32 cellular contexts compared by ENCODE assay signal in genomic region chr3:151101270-151101954, GRCh38. TPM values are rescaled to one million over a fixed set of nuclear protein-coding genes. Genes with fewer than 3 reads are reported as not detected.
DNase-seq lines count a peak whose midpoint lies in the region; ATAC-seq, FAIRE-seq and TF ChIP-seq lines count a peak whose summit lies in the region.
"Had no signal": no experiment of that assay in that cellular context is flagged by ENCODE, and none has a peak within 500 bp of the region (broad histone marks: within the 10 kb centered on the region; RNA-seq: fewer than 3 reads in every experiment).

No MANE protein-coding gene starts in this region.

- no peaks in the 10 kb centered on the region for H3F3A ChIP-seq in GM23338 (replicated peaks; ENCODE audit: low read depth)

- no peak for FAIRE-seq in D721Med (lab: Jason Lieb, UNC)
- FAIRE-seq: G401.6, small intestine had no signal

- H3K27ac ChIP-seq in BLaER1 treated with 17β-estradiol and CSF1 and Interleukin-3, amounts not matched to agents 10 nM and 100 nM: no peak overlapping the region
- no peak overlapping the region for H3K27ac ChIP-seq in GM23338 (ENCODE audit: low read depth)
- H3K27ac ChIP-seq: coronary artery, esophagus squamous epithelium, thoracic aorta, vagina had no signal

- H3K27ac Mint-ChIP-seq in GM23338 (peak overlapping the region; percentile 6; the same call in 1 of the 2 replicates), mesothelial cell of epicardium (peak overlapping the region; percentile 53)
- H3K27ac Mint-ChIP-seq: activated T-helper 1 cell treated with anti-CD3 and anti-CD28 coated beads, Interleukin-12 subunit alpha, Interleukin-12 subunit beta, Interleukin-2, Interleukin-4 antibody, amounts not matched to agents 30 ng/mL and 10 ng/mL and 1 ng/mL, durations not matched to agents 14 hours and 24 hours and 36 hours; CD4-positive, CD25-positive, alpha-beta regulatory T cell; endodermal cell; memory B cell; stimulated activated naive CD8-positive, alpha-beta T cell treated with anti-CD3 and anti-CD28 coated beads, Interleukin-15, Interleukin-2, amounts not matched to agents 100 ng/mL and 50 ng/mL, for 24 hours had no signal

- H3K4me3 Mint-ChIP-seq in GM23338 (no peak overlapping the region), mesothelial cell of epicardium (peak overlapping the region; percentile 5)
- H3K4me3 Mint-ChIP-seq: activated T-helper 1 cell treated with anti-CD3 and anti-CD28 coated beads, Interleukin-12 subunit alpha, Interleukin-12 subunit beta, Interleukin-2, Interleukin-4 antibody, amounts not matched to agents 30 ng/mL and 10 ng/mL and 1 ng/mL, durations not matched to agents 14 hours and 24 hours and 36 hours; CD4-positive, CD25-positive, alpha-beta regulatory T cell; endodermal cell; memory B cell; stimulated activated naive CD8-positive, alpha-beta T cell treated with anti-CD3 and anti-CD28 coated beads, Interleukin-15, Interleukin-2, amounts not matched to agents 100 ng/mL and 50 ng/mL, for 24 hours had no signal

- peaks cover 0 to 12% (median 3%) of the 10 kb centered on the region in 10 experiments; a peak in 8 of 20 replicates for H3K4me1 ChIP-seq in BLaER1 treated with 17β-estradiol and CSF1 and Interleukin-3, amounts not matched to agents 10 nM and 100 nM
- peaks cover 37% of the 10 kb centered on the region for H3K4me1 ChIP-seq in GM23338 (ENCODE audit: insufficient read depth)
- H3K4me1 ChIP-seq: esophagus squamous epithelium, vagina had no signal

- H3K79me2 ChIP-seq in GM23338 (replicated peaks; ENCODE audit: insufficient read depth): peaks cover 98% of the 10 kb centered on the region

- DNase-seq in GM23338 (ENCODE audit: low spot score) (no peak), OCI-M1 (lab: John Stamatoyannopoulos, UW) (peak; percentile 27), mesothelial cell of epicardium (ENCODE audit: low spot score in 2 of 2, unreplicated experiment in 2 of 2) (no peak), D721Med (ENCODE audit: insufficient read length, low spot score) (no peak), GM13977 (ENCODE audit: low spot score) (no peak)
- DNase-seq in central memory CD4-positive, alpha-beta T cell: no peak
- no peak for DNase-seq in activated CD4-positive, CD25-positive, alpha-beta regulatory T cell treated with anti-CD3 and anti-CD28 coated beads, Interleukin-2, amount 50 U/mL, for 72 hours
- DNase-seq: activated CD4-positive, alpha-beta T cell treated with anti-CD3 and anti-CD28 coated beads, Interleukin-2, amount 50 U/mL, for 4 hours; activated CD4-positive, CD25-positive, alpha-beta regulatory T cell; activated CD8-positive, alpha-beta memory T cell treated with anti-CD3 and anti-CD28 coated beads, Interleukin-2, amount 50 U/mL, for 4 hours; activated naive CD4-positive, alpha-beta T cell treated with anti-CD3 and anti-CD28 coated beads, Interleukin-2, amount 50 U/mL, for 16 hours; amniotic stem cell; CD4-positive, CD25-positive, alpha-beta regulatory T cell; endodermal cell; esophagus squamous epithelium; foreskin melanocyte; HCEC 1CT; MV-4-11; NCI-H510A; NK-92 treated with Interleukin-12 subunit alpha and Interleukin-12 subunit beta, amount 100 ng/mL, for 24 hours; SHP77; small intestine; SW 1271; T1000 had no signal

- no peak overlapping the region for H3K9ac ChIP-seq in BLaER1 treated with 17β-estradiol and CSF1 and Interleukin-3, amounts not matched to agents 10 nM and 100 nM

- H3K9me3 ChIP-seq in BLaER1 treated with 17β-estradiol and CSF1 and Interleukin-3, amounts not matched to agents 10 nM and 100 nM (replicated peaks in 1 of 11): peaks cover 0 to 19% (median 10%) of the 10 kb centered on the region in 11 experiments; a peak in 10 of 22 replicates
- H3K9me3 ChIP-seq: esophagus squamous epithelium, thoracic aorta, vagina had no signal

- peaks cover 9% of the 10 kb centered on the region for H3K27me3 Mint-ChIP-seq in GM23338 (ENCODE audit: insufficient read depth, low read depth, poor library complexity)
- no peaks in the 10 kb centered on the region for H3K27me3 Mint-ChIP-seq in mesothelial cell of epicardium (ENCODE audit: low read depth)

- H3K36me3 Mint-ChIP-seq in GM23338 (ENCODE audit: low read depth): peaks cover 13% of the 10 kb centered on the region
- H3K36me3 Mint-ChIP-seq in mesothelial cell of epicardium: peaks cover 2% of the 10 kb centered on the region
- H3K36me3 Mint-ChIP-seq: CD4-positive, CD25-positive, alpha-beta regulatory T cell had no signal

- H3K9me3 Mint-ChIP-seq in GM23338: no peaks in the 10 kb centered on the region; the same call in 2 of the 3 replicates
- H3K9me3 Mint-ChIP-seq in mesothelial cell of epicardium: no peaks in the 10 kb centered on the region
- H3K9me3 Mint-ChIP-seq: activated T-helper 1 cell treated with anti-CD3 and anti-CD28 coated beads, Interleukin-12 subunit alpha, Interleukin-12 subunit beta, Interleukin-2, Interleukin-4 antibody, amounts not matched to agents 30 ng/mL and 10 ng/mL and 1 ng/mL, durations not matched to agents 14 hours and 24 hours and 36 hours; endodermal cell had no signal

- peaks cover 0 to 6% (median 0%) of the 10 kb centered on the region in 11 experiments; a peak in 1 of 22 replicates for H4K20me1 ChIP-seq in BLaER1 treated with 17β-estradiol and CSF1 and Interleukin-3, amounts not matched to agents 10 nM and 100 nM
- H4K20me1 ChIP-seq in GM23338 (replicated peaks; ENCODE audit: insufficient read depth): peaks cover 3% of the 10 kb centered on the region; the same call in 1 of the 2 replicates

- peaks cover 0 to 17% (median 0%) of the 10 kb centered on the region in 11 experiments; a peak in 2 of 22 replicates for H3K36me3 ChIP-seq in BLaER1 treated with 17β-estradiol and CSF1 and Interleukin-3, amounts not matched to agents 10 nM and 100 nM
- H3K36me3 ChIP-seq in GM23338 (ENCODE audit: insufficient read depth): no peaks in the 10 kb centered on the region
- H3K36me3 ChIP-seq: esophagus squamous epithelium, thoracic aorta, vagina had no signal

- TF ChIP-seq CTCF in GM23338 (conservative IDR thresholded peaks at IDR 0.05; ENCODE audit: low read depth in 2 of 2) (no peak), mesothelial cell of epicardium (IDR thresholded peaks at IDR 0.05; ENCODE audit: unreplicated experiment) (no peak), D721Med (IDR thresholded peaks at IDR 0.05; ENCODE audit: insufficient read depth, missing control alignments) (no peak), GM13977 (IDR thresholded peaks at IDR 0.05; ENCODE audit: extremely low read depth, insufficient read depth, missing control alignments) (no peak)

- H3K9me2 ChIP-seq in GM23338 (ENCODE audit: insufficient read depth): peaks cover 7% of the 10 kb centered on the region; the same call in 1 of the 2 replicates

- H3K4me1 Mint-ChIP-seq in GM23338 (peaks cover 27% of the 10 kb centered on the region), mesothelial cell of epicardium (peaks cover 38% of the 10 kb centered on the region)
- H3K4me1 Mint-ChIP-seq: CD4-positive, CD25-positive, alpha-beta regulatory T cell; memory B cell had no signal

- no peak for ATAC-seq in GM23338

- H2AFZ ChIP-seq in GM23338: no peak overlapping the region

- no peak overlapping the region for H3K4me3 ChIP-seq in BLaER1 treated with 17β-estradiol and CSF1 and Interleukin-3, amounts not matched to agents 10 nM and 100 nM
- H3K4me3 ChIP-seq in GM23338: no peak overlapping the region
- H3K4me3 ChIP-seq: coronary artery, esophagus squamous epithelium, thoracic aorta, vagina had no signal

- peak overlapping the region in 6 of 11 experiments; percentile 14 to 59 (median 36); a peak in 7 of 22 replicates for H3K4me2 ChIP-seq in BLaER1 treated with 17β-estradiol and CSF1 and Interleukin-3, amounts not matched to agents 10 nM and 100 nM
- H3K4me2 ChIP-seq in GM23338: 0 out of 2 replicates have a peak overlapping the region, but pooled peaks have one; percentile 46

- no peaks in the 10 kb centered on the region for H3K27me3 ChIP-seq in BLaER1 treated with 17β-estradiol and CSF1 and Interleukin-3, amounts not matched to agents 10 nM and 100 nM
- no peaks in the 10 kb centered on the region for H3K27me3 ChIP-seq in GM23338 (ENCODE audit: insufficient read depth)
- H3K27me3 ChIP-seq: vagina had no signal

- in situ Hi-C loops in GM13977 (cut with MboI; ENCODE audit: low pct_unique_long_range_greater_than_20kb, low sequenced_read_pairs, unreplicated experiment): no loop called here

TF ChIP-seq in GM23338, 12 proteins besides CTCF, POLR2A, EP300 and RAD21 (continues in another document):
- no peak for TF ChIP-seq ZNF114 (CRISPR knock-in tag; IDR thresholded peaks at IDR 0.05)

RNA-seq across cellular contexts. Expression of gene MED12L, which starts 15.9 kb away (rescaled TPM):
- total RNA-seq in GM23338 (2014; rRNA removed; shearing (Covaris generic)): 23.7 and 25.0 TPM in 2 replicates
- 5.6 and 5.7 TPM in 2 replicates for polyA plus RNA-seq in GM23338 (2016; fragmentation: Nextera tagmentation; extraction: Ambion mirVana)
- 13.5 to 16.9 TPM (median 13.8 TPM) in 3 replicates for total RNA-seq in mesothelial cell of epicardium
- polyA plus RNA-seq: CD4-positive, CD25-positive, alpha-beta regulatory T cell had no signal
